8 cellular contexts compared by ENCODE assay signal in the genomic region with DNA sequence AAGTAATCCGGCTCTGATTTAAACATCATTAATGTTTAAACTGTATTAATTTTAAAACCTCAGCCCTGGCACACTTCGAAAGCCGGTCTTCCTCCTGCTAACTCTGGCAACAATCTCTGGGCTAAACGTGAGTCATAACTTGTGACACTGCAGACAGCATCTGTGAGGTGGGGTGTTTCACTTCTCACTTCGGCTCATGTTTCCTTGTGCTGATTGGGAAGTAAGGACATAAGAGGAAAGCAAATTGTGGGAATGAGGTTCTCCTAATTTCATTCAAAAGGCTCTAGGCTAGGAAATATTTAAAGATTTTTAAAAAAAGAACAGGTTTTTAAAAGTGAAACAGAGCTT.
DNase-seq lines count a peak whose midpoint lies in the region; ATAC-seq, FAIRE-seq and TF ChIP-seq lines count a peak whose summit lies in the region.

No MANE protein-coding gene starts in this region.

- H3K36me3 ChIP-seq in body of pancreas (replicated peaks in 1 of 2; ENCODE audit: insufficient read depth in 1 of 2, low read depth in 2 of 2), result no peaks in the 10 kb centered on the region

- intact Hi-C loops in body of pancreas (cut with DNase I), result no loop called here

- TF ChIP-seq POLR2A in body of pancreas (IDR thresholded peaks at IDR 0.05), result no peak

- in situ Hi-C loops in G401 (cut with HindIII; ENCODE audit: low sequenced_read_pairs), result no loop called here

- peak; percentile 12 for DNase-seq in GM10266 (ENCODE audit: extremely low spot score)
- peak; percentile 57 for DNase-seq in HTR-8/SVneo (ENCODE audit: insufficient read length, low spot score)
- DNase-seq in body of pancreas, result peak; percentile 11 to 65 (median 33)
- DNase-seq in medulla oblongata (ENCODE audit: extremely low spot score), result peak; percentile 48
- DNase-seq in stimulated activated naive CD4-positive, alpha-beta T cell treated with Interleukin-2 at 50 U/mL for 16 hours (lab: John Stamatoyannopoulos, UW), result no peak
- DNase-seq in G401 (ENCODE audit: low spot score), result no peak

- FAIRE-seq in HTR-8/SVneo (lab: Jason Lieb, UNC), result peak; percentile 95

- 3 to 6% methylated on average over 5 of the region's 5 CpGs for WGBS in body of pancreas, 2 donors

- no peaks in the 10 kb centered on the region for H3K4me1 ChIP-seq in body of pancreas

- TF ChIP-seq CTCF in GM10266 (IDR thresholded peaks at IDR 0.05; ENCODE audit: control insufficient read depth, insufficient read depth, low read depth, missing control alignments), result no peak
- no peak for TF ChIP-seq CTCF in body of pancreas (IDR thresholded peaks at IDR 0.05)

- no peaks in the 10 kb centered on the region for H3K9me3 ChIP-seq in body of pancreas

- H3K27ac ChIP-seq in body of pancreas, result peak overlapping the region in 2 of 4 donors; percentile 6 to 55

- H3K27me3 ChIP-seq in body of pancreas, result no peaks in the 10 kb centered on the region

- ATAC-seq in body of pancreas, result peak; percentile 73
- ATAC-seq in GM21515 (IDR thresholded peaks at IDR 0.05; ENCODE audit: unreplicated experiment), result no peak
- ATAC-seq in GM18909 (IDR thresholded peaks at IDR 0.05; ENCODE audit: poor library complexity, unreplicated experiment), result no peak

- H3K4me3 ChIP-seq in body of pancreas, result no peak overlapping the region

Comparison
In these comparisons a context has a peak if more than half of its experiments do, and no peak if none do; other contexts are left out.
1. DNase-seq: peak in GM10266 (single experiment), HTR-8/SVneo (single experiment), body of pancreas (4 of 4) and medulla oblongata (single experiment); none in stimulated activated naive CD4-positive, alpha-beta T cell treated with Interleukin-2 at 50 U/mL for 16 hours (single experiment) and G401 (single experiment).